Comparison of ENCODE assay signal across 1 cellular context in the genomic region with DNA sequence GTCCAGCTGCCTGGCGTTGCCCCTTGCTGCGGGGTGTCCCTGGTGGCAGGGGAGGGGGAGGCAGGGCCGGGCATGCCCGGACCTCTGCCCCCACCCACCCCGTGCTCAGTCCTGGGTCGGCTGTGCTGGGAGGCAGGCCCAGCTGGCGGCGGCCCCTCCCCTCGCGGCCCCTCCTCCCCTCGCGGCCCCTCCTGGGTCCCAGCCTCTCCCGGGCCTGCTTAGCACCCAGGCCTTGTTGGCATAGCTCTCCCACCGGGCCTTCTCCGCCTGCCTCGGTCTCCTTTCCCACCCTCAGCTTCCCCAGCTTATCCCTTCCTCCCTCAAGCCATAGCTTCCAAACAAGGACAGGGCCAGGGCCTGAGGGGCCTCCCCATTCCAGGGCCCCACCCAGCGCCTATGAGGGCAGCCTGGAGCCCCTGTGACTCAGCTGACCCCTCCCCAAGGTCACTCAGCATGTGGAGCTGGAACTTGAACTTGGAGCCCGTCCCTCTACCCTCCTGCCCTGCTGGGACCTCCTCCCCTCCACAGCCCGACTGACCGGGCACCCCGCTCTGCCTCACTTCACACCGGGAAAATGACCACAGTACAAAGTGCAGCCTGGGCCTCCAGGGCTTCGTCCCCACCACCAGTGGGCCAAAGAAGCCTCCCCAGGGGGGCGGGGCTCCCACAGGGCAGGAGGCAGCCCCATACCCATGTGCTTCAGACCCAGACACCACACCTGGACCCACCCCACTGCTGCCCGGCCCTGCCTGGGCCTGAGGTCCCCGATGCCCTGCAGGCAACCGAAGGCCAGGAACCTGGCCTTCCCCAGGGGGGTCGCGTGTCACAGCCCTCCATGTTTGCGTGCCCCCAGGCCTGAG.
TF ChIP-seq lines count a peak whose summit lies in the region.

No MANE protein-coding gene starts in this region.

TF ChIP-seq in SK-N-SH, 30 proteins besides CTCF, POLR2A, EP300 and RAD21:
- TF ChIP-seq ZBTB33 (IDR thresholded peaks at IDR 0.05; ENCODE audit: borderline replicate concordance, low read depth) (no peak), CHD2 (IDR thresholded peaks at IDR 0.05; ENCODE audit: low read length, partially characterized antibody) (no peak), GATA2 (CRISPR knock-in tag; IDR thresholded peaks at IDR 0.05) (no peak), GABPA (IDR thresholded peaks at IDR 0.05; ENCODE audit: low read depth) (no peak), USF1 (IDR thresholded peaks at IDR 0.05; ENCODE audit: borderline replicate concordance, low read depth) (no peak), MEF2A (IDR thresholded peaks at IDR 0.05; ENCODE audit: borderline replicate concordance, low read depth) (no peak), SMC3 (IDR thresholded peaks at IDR 0.05; ENCODE audit: low read depth, low read length) (no peak), TAF1 (IDR thresholded peaks at IDR 0.05; ENCODE audit: borderline replicate concordance, low read depth, low read length) (no peak), NFIC (IDR thresholded peaks at IDR 0.05; ENCODE audit: borderline replicate concordance) (no peak), IRF3 (IDR thresholded peaks at IDR 0.05; ENCODE audit: low read depth, low read length) (no peak), NRF1 (IDR thresholded peaks at IDR 0.05; ENCODE audit: low read depth, low read length) (no peak), EZH2phosphoT487 (IDR thresholded peaks at IDR 0.05; ENCODE audit: borderline replicate concordance, low read depth) (no peak), FOXJ3 (CRISPR knock-in tag; IDR thresholded peaks at IDR 0.05) (no peak)
- TF ChIP-seq, protein P1, sequence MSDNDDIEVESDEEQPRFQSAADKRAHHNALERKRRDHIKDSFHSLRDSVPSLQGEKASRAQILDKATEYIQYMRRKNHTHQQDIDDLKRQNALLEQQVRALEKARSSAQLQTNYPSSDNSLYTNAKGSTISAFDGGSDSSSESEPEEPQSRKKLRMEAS (IDR thresholded peaks at IDR 0.05; ENCODE audit: low read depth) = no peak
